In the genomic region with DNA sequence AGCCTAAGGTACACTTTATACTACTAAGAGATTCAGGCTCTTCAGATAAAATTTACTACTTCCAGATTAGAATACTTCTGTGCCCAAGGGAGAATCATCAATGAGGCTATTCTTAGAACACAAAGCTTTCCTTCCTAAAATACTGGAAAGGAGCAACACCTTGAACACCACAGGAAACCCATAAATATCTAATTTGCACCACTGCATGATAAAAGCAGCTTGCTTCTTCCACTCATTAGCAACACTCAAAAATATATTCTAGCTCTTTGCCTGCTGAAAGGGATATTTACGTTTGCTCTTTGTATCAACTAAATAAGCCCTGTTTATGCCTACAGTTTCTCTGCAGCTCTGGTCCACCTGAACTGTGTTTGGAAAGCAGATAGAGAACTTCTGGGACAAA, we compare ENCODE assay signal across 32 cellular contexts.
"Had no signal": no experiment of that assay in that cellular context is flagged by ENCODE, and none has a peak within 500 bp of the region (broad histone marks: within the 10 kb centered on the region; RNA-seq: fewer than 3 reads in every experiment).

No MANE protein-coding gene starts in this region.

- H3K4me1 Mint-ChIP-seq: activated CD4-positive, alpha-beta T cell treated with anti-CD3 and anti-CD28 coated beads, Interleukin-2, amount 10 ng/mL, durations not matched to agents 24 days and 14 days; activated naive CD8-positive, alpha-beta T cell treated with anti-CD3 and anti-CD28 coated beads for 36 hours; activated T-helper 17 cell treated with anti-CD3 and anti-CD28 coated beads, Interleukin-2, amount 50 U/mL, for 72 hours; central memory CD8-positive, alpha-beta T cell had no signal

- H3K4me3 Mint-ChIP-seq: activated CD4-positive, alpha-beta T cell treated with anti-CD3 and anti-CD28 coated beads, Interleukin-2, amount 10 ng/mL, durations not matched to agents 24 days and 14 days; activated CD8-positive, alpha-beta T cell treated with anti-CD3 and anti-CD28 coated beads for 36 hours; activated naive CD8-positive, alpha-beta T cell treated with anti-CD3 and anti-CD28 coated beads for 36 hours; activated T-cell treated with anti-CD3 and anti-CD28 coated beads, Interleukin-2, amount 50 U/mL, for 72 hours; activated T-helper 17 cell treated with anti-CD3 and anti-CD28 coated beads, Interleukin-2, amount 50 U/mL, for 72 hours; central memory CD8-positive, alpha-beta T cell had no signal

- H3K36me3 ChIP-seq: ascending aorta, cardiac muscle cell, MG63, WERI-Rb-1 had no signal

- H3K27ac Mint-ChIP-seq: activated CD4-positive, alpha-beta T cell treated with anti-CD3 and anti-CD28 coated beads, Interleukin-2, amount 10 ng/mL, durations not matched to agents 24 days and 14 days; activated CD8-positive, alpha-beta T cell treated with anti-CD3 and anti-CD28 coated beads for 36 hours; activated naive CD8-positive, alpha-beta T cell treated with anti-CD3 and anti-CD28 coated beads for 36 hours; activated T-cell treated with anti-CD3 and anti-CD28 coated beads, Interleukin-2, amount 50 U/mL, for 72 hours; activated T-helper 17 cell treated with anti-CD3 and anti-CD28 coated beads, Interleukin-2, amount 50 U/mL, for 72 hours had no signal

- H3K27ac ChIP-seq: ascending aorta, cardiac muscle cell, WERI-Rb-1 had no signal

- H3K27me3 Mint-ChIP-seq: activated CD4-positive, alpha-beta T cell treated with anti-CD3 and anti-CD28 coated beads, Interleukin-2, amount 10 ng/mL, durations not matched to agents 24 days and 14 days; activated CD8-positive, alpha-beta T cell treated with anti-CD3 and anti-CD28 coated beads for 36 hours; activated naive CD8-positive, alpha-beta T cell treated with anti-CD3 and anti-CD28 coated beads for 36 hours; activated T-helper 17 cell treated with anti-CD3 and anti-CD28 coated beads, Interleukin-2, amount 50 U/mL, for 72 hours; central memory CD8-positive, alpha-beta T cell had no signal

- DNase-seq: activated CD4-positive, alpha-beta T cell treated with anti-CD3 and anti-CD28 coated beads, Interleukin-2, amount 10 ng/mL, durations not matched to agents 24 days and 14 days; activated CD4-positive, alpha-beta T cell treated with anti-CD3 and anti-CD28 coated beads, Interleukin-2, amount 50 U/mL, for 4 hours; activated CD8-positive, alpha-beta T cell treated with anti-CD3 and anti-CD28 coated beads for 36 hours; activated effector memory CD4-positive, alpha-beta T cell treated with anti-CD3 and anti-CD28 coated beads, Interleukin-2, amount 50 U/mL, for 16 hours; activated naive CD4-positive, alpha-beta T cell; activated naive CD4-positive, alpha-beta T cell treated with anti-CD3 and anti-CD28 coated beads, Interleukin-2, amount 50 U/mL, for 16 hours; activated naive CD8-positive, alpha-beta T cell treated with anti-CD3 and anti-CD28 coated beads for 36 hours; activated T-cell treated with anti-CD3 and anti-CD28 coated beads, Interleukin-2, amount 50 U/mL, for 1 hour; activated T-cell treated with anti-CD3 and anti-CD28 coated beads, Interleukin-2, amount 50 U/mL, for 72 hours; amygdala; Kasumi-1; MG63; NCI-H1048; NCI-H1105 treated with DMSO at 0.1 percent for 48 hours; NCI-H1436; NCI-H1694; NCI-H1930; NCI-H2171 treated with DMSO at 0.1 percent for 48 hours; NCI-H2227 treated with DMSO at 0.1 percent for 48 hours; NCI-H524 treated with DMSO at 0.1 percent for 48 hours; NCI-H748 treated with DMSO at 0.1 percent for 48 hours; NK-92 treated with Interleukin-12 subunit alpha and Interleukin-12 subunit beta, amount 100 ng/mL, for 24 hours; Right ventricle myocardium superior; SW 1271; T-helper 1 cell; T-helper 2 cell; T-helper 9 cell; WERI-Rb-1 had no signal

- H3K4me1 ChIP-seq: ascending aorta had no signal

- H3K36me3 Mint-ChIP-seq: activated naive CD8-positive, alpha-beta T cell treated with anti-CD3 and anti-CD28 coated beads for 36 hours had no signal

- ATAC-seq: activated CD8-positive, alpha-beta T cell treated with anti-CD3 and anti-CD28 coated beads for 36 hours; activated T-cell treated with anti-CD3 and anti-CD28 coated beads, Interleukin-2, amount 50 U/mL, for 72 hours; activated T-helper 17 cell treated with anti-CD3 and anti-CD28 coated beads, Interleukin-2, amount 50 U/mL, for 72 hours had no signal

- H3K4me3 ChIP-seq: ascending aorta, cardiac muscle cell, MG63 had no signal

- H3K27me3 ChIP-seq: ascending aorta, cardiac muscle cell, MG63 had no signal

- H3K9me3 ChIP-seq: ascending aorta, MG63 had no signal
